ENCODE assay signal across 16 cellular contexts in the genomic region with DNA sequence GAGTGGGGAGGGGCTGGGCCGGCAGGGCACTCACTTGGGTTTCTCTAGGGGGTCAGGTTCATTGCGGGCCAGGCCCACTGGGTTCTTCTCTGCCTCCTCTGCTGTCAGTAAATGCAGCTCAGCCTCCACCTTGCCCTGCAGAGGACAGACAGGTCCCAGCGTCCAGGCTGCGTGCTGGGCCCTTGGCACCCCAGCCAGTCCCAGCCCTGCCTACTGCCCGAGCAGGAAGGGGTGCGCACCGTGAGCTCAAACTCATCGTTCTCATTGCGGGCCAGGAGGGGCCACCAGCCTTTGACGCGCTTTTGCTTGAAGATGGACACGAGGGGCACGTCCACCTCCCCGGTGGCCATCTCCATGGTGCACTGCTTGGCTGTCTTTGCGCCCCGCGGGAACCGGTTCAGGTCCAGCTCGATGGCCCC. TPM values are rescaled to one million over a fixed set of nuclear protein-coding genes. Genes with fewer than 3 reads are reported as not detected.
DNase-seq lines count a peak whose midpoint lies in the region; ATAC-seq and TF ChIP-seq lines count a peak whose summit lies in the region.
"Had no signal": no experiment of that assay in that cellular context is flagged by ENCODE, and none has a peak within 500 bp of the region (broad histone marks: within the 10 kb centered on the region; RNA-seq: fewer than 3 reads in every experiment).

No MANE protein-coding gene starts in this region.

- H3K27me3 Mint-ChIP-seq in chondrocyte (ENCODE audit: low read depth), result peaks cover 2% of the 10 kb centered on the region

- 95% methylated on average over 18 of the region's 19 CpGs for WGBS in smooth muscle cell (ENCODE audit: low lambda C conversion rate)

- DNase-seq in Right ventricle myocardium inferior (ENCODE audit: missing footprints) (peak; percentile 65), right atrium auricular region (ENCODE audit: low spot score) (no peak), chondrocyte (ENCODE audit: low spot score) (peak; percentile 77), mesenteric fat pad (ENCODE audit: low spot score) (peak; percentile 80), DMS 273 treated with DMSO at 0.1 percent for 48 hours (lab: John Stamatoyannopoulos, UW) (no peak), smooth muscle cell (lab: John Stamatoyannopoulos, UW; ENCODE audit: unreplicated experiment) (no peak), amniotic stem cell (lab: John Stamatoyannopoulos, UW) (no peak)
- DNase-seq: DND-41, KG1, NCI-H1436 treated with DMSO at 0.1 percent for 48 hours, NCI-H2029 treated with DMSO at 0.1 percent for 48 hours, NCI-H2171 treated with DMSO at 0.1 percent for 48 hours, NCI-H774, RPMI8226 had no signal

- no peak overlapping the region for H3K4me3 ChIP-seq in right atrium auricular region
- no peak overlapping the region for H3K4me3 ChIP-seq in smooth muscle cell

- H3K9me3 Mint-ChIP-seq in chondrocyte (ENCODE audit: low read depth), result no peaks in the 10 kb centered on the region

- no peak overlapping the region for H3K27ac Mint-ChIP-seq in chondrocyte (ENCODE audit: unreplicated experiment)
- H3K27ac Mint-ChIP-seq: CD14-positive monocyte had no signal

- H3K27ac ChIP-seq in right atrium auricular region (no peak overlapping the region), smooth muscle cell (ENCODE audit: low read depth) (no peak overlapping the region)

- no peaks in the 10 kb centered on the region for H3K36me3 Mint-ChIP-seq in chondrocyte (ENCODE audit: low read depth)
- H3K36me3 Mint-ChIP-seq: CD14-positive monocyte had no signal

- no peak for ATAC-seq in Right ventricle myocardium inferior

- H3F3A ChIP-seq in smooth muscle cell (ENCODE audit: low read depth), result no peaks in the 10 kb centered on the region

- H3K4me3 Mint-ChIP-seq in chondrocyte (ENCODE audit: unreplicated experiment), result no peak overlapping the region
- H3K4me3 Mint-ChIP-seq: CD14-positive monocyte had no signal

- no peak for TF ChIP-seq CTCF in right atrium auricular region (IDR thresholded peaks at IDR 0.05)
- TF ChIP-seq CTCF in chondrocyte (IDR thresholded peaks at IDR 0.05), result no peak
- no peak for TF ChIP-seq CTCF in smooth muscle cell (IDR thresholded peaks at IDR 0.05; ENCODE audit: borderline replicate concordance, insufficient read depth, poor library complexity, severe bottlenecking)

- no peaks in the 10 kb centered on the region for H3K79me2 ChIP-seq in smooth muscle cell (ENCODE audit: low read depth)

- no peak overlapping the region for H3K9ac ChIP-seq in smooth muscle cell (ENCODE audit: low read depth)

- H2AFZ ChIP-seq in smooth muscle cell (ENCODE audit: low read depth), result no peak overlapping the region

- H3K4me2 ChIP-seq in smooth muscle cell, result no peak overlapping the region

- H3K27me3 ChIP-seq in right atrium auricular region (no peaks in the 10 kb centered on the region), smooth muscle cell (ENCODE audit: low read depth) (no peaks in the 10 kb centered on the region)

- H3K9me3 ChIP-seq in right atrium auricular region, result no peaks in the 10 kb centered on the region
- H3K9me3 ChIP-seq in smooth muscle cell (replicated peaks; ENCODE audit: low read depth), result no peaks in the 10 kb centered on the region

- no peaks in the 10 kb centered on the region for H3K36me3 ChIP-seq in right atrium auricular region
- no peaks in the 10 kb centered on the region for H3K36me3 ChIP-seq in smooth muscle cell (ENCODE audit: low read depth)

- no peaks in the 10 kb centered on the region for H4K20me1 ChIP-seq in smooth muscle cell (ENCODE audit: low read depth)

- intact Hi-C loops in Right ventricle myocardium inferior (cut with DNase I), result no loop called here

- H3K4me1 Mint-ChIP-seq in chondrocyte (ENCODE audit: low read depth), result peaks cover 5% of the 10 kb centered on the region

- peaks cover 0 to 5% of the 10 kb centered on the region in 2 donors for H3K4me1 ChIP-seq in right atrium auricular region
- H3K4me1 ChIP-seq in smooth muscle cell (ENCODE audit: low read depth), result peaks cover 10% of the 10 kb centered on the region

RNA-seq across cellular contexts. Expression of a gene that starts 17.3 kb away (rescaled TPM):
- total RNA-seq in Right ventricle myocardium inferior (0.08 TPM), right atrium auricular region (under 1 TPM; 0.08 to 0.33 TPM), chondrocyte (not detected in 3 replicates), mesenteric fat pad (0.26 TPM), smooth muscle cell (not detected in 2 replicates)
- 0.05 TPM in 1 of 2 replicates, not detected in the other for polyA plus RNA-seq in smooth muscle cell
- total RNA-seq: NCI-H460 had no signal
- polyA plus RNA-seq: CD14-positive monocyte had no signal

RNA-seq across cellular contexts. Expression of a gene that starts 58.9 kb away (rescaled TPM):
- total RNA-seq in Right ventricle myocardium inferior, result 0.30 TPM
- total RNA-seq in right atrium auricular region, result not detected
- 0.17 TPM in 1 of 3 replicates, not detected in the others for total RNA-seq in chondrocyte
- total RNA-seq in mesenteric fat pad, result not detected
- 0.09 TPM in 1 of 2 replicates, not detected in the other for total RNA-seq in smooth muscle cell
- 0.14 TPM in 1 of 2 replicates, not detected in the other for polyA plus RNA-seq in smooth muscle cell
- total RNA-seq: NCI-H460 had no signal
- polyA plus RNA-seq: CD14-positive monocyte had no signal

Comparison
In these comparisons a context has a peak if more than half of its experiments do, and no peak if none do; other contexts are left out.
1. DNase-seq: peak in Right ventricle myocardium inferior (single experiment), chondrocyte (single experiment) and mesenteric fat pad (single experiment); none in right atrium auricular region (single experiment), DMS 273 treated with DMSO at 0.1 percent for 48 hours (single experiment), smooth muscle cell (single experiment) and amniotic stem cell (single experiment).